Comparison of ENCODE assay signal across 1 cellular context in the genomic region with DNA sequence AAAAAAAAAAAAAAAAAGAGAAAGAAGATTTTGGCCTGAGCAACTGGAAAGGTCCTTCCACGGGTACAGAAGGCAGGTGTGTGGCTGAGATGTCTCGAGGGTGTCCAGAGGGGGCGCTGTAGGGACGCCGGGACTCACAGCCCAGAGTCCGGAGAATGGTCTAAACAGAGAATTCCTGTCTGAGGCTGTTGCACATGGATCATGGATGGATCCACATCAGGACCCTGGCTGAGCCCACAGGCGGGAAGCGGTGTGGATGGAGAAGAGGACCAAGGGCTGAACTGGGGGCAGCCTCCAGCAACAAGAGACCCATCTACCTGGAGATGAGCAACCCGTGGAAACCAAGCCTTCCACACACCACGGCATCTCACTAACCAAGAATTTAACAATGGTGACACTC.
TF ChIP-seq lines count a peak whose summit lies in the region.

No MANE protein-coding gene starts in this region.

TF ChIP-seq in H1, 55 proteins besides CTCF, POLR2A, EP300 and RAD21:
- TF ChIP-seq RFX5 (IDR thresholded peaks at IDR 0.05; ENCODE audit: borderline replicate concordance, low read depth, low read length) (no peak), SIRT6 (IDR thresholded peaks at IDR 0.05; ENCODE audit: low read length) (no peak), SP4 (IDR thresholded peaks at IDR 0.05; ENCODE audit: low read length) (no peak), HDAC6 (IDR thresholded peaks at IDR 0.05; ENCODE audit: low read depth, low read length) (no peak), BRCA1 (IDR thresholded peaks at IDR 0.05; ENCODE audit: low read depth, low read length) (no peak), CHD1 (IDR thresholded peaks at IDR 0.05; ENCODE audit: low read depth, low read length) (no peak), BCL11A (IDR thresholded peaks at IDR 0.05; ENCODE audit: low read depth in 2 of 2, low read length in 2 of 2) (no peak), USF2 (IDR thresholded peaks at IDR 0.05; ENCODE audit: low read length) (no peak), GTF2F1 (IDR thresholded peaks at IDR 0.05; ENCODE audit: borderline replicate concordance, low read depth, low read length) (no peak)
